ENCODE assay signal across 11 cellular contexts in genomic region chr11:116215471-116216113, GRCh38.
DNase-seq lines count a peak whose midpoint lies in the region; TF ChIP-seq lines count a peak whose summit lies in the region.
"Had no signal": no experiment of that assay in that cellular context is flagged by ENCODE, and none has a peak within 500 bp of the region (broad histone marks: within the 10 kb centered on the region; RNA-seq: fewer than 3 reads in every experiment).

No MANE protein-coding gene starts in this region.

- H3K27ac ChIP-seq in H9 (ENCODE audit: insufficient read length, low read depth, low read length) (no peak overlapping the region), WERI-Rb-1 (no peak overlapping the region), mesendoderm (ENCODE audit: low read depth, low read length) (no peak overlapping the region), spleen (no peak overlapping the region)
- H3K27ac ChIP-seq: dorsolateral prefrontal cortex had no signal

- no peak overlapping the region for H2AFZ ChIP-seq in H9 (ENCODE audit: low read length)

- no peak overlapping the region for H3K4me3 Mint-ChIP-seq in H9
- H3K4me3 Mint-ChIP-seq: activated naive CD4-positive, alpha-beta T cell treated with anti-CD3 and anti-CD28 coated beads, Interleukin-2, amount 10 ng/mL, durations not matched to agents 7 days and 5 days had no signal

- no peaks in the 10 kb centered on the region for H4K20me1 ChIP-seq in H9 (ENCODE audit: control insufficient read depth, insufficient read depth, insufficient read length)

- H4K5ac ChIP-seq in H9 (ENCODE audit: insufficient read length, low read depth, low read length) (no peak overlapping the region), mesendoderm (ENCODE audit: low read length) (no peak overlapping the region)

- H3K9me3 ChIP-seq in H9 (ENCODE audit: control insufficient read depth, low read depth, low read length) = no peaks in the 10 kb centered on the region
- H3K9me3 ChIP-seq in WERI-Rb-1 (ENCODE audit: severe bottlenecking) = peaks cover 6% of the 10 kb centered on the region
- peaks cover 0 to 4% (median 0%) of the 10 kb centered on the region in 8 donors for H3K9me3 ChIP-seq in spleen

- H4K8ac ChIP-seq in H9 (replicated peaks; ENCODE audit: insufficient read length, low read depth, low read length) (no peak overlapping the region), mesendoderm (ENCODE audit: low read depth, low read length) (no peak overlapping the region)

- H2BK12ac ChIP-seq in H9 (ENCODE audit: insufficient read length, low read depth, low read length) = no peak overlapping the region

- intact Hi-C loops in spleen (cut with DNase I; ENCODE audit: low total_unique reads) = no loop called here

- no CpG with 5 or more reads among the region's 4 CpGs for WGBS in H9 (ENCODE audit: extremely low coverage, insufficient read length, low lambda C conversion rate)
- WGBS in mesendoderm (ENCODE audit: extremely low coverage, insufficient coverage, low lambda C conversion rate) = no CpG with 5 or more reads among the region's 4 CpGs
- WGBS in spleen, 5 donors = 76 to 91% (median 83%) methylated on average over 4 of the region's 4 CpGs

- H3T11ph ChIP-seq in H9 (ENCODE audit: low read length) = no peak overlapping the region

- H3K79me2 ChIP-seq in H9 (ENCODE audit: insufficient read depth, low read length) = no peaks in the 10 kb centered on the region
- no peaks in the 10 kb centered on the region for H3K79me2 ChIP-seq in mesendoderm (ENCODE audit: control insufficient read depth, insufficient read depth, low read length)

- H3K36me3 Mint-ChIP-seq in H9 (ENCODE audit: insufficient read depth in 1 of 3, low read depth in 3 of 3) = peaks cover 7 to 10% (median 9%) of the 10 kb centered on the region in 3 experiments
- H3K36me3 Mint-ChIP-seq: activated naive CD4-positive, alpha-beta T cell treated with anti-CD3 and anti-CD28 coated beads, Interleukin-2, amount 10 ng/mL, durations not matched to agents 7 days and 5 days had no signal

- DNase-seq in NCI-H1092 treated with DMSO at 0.1 percent for 48 hours (lab: John Stamatoyannopoulos, UW) (peak; percentile 24), NCI-H1092 (lab: John Stamatoyannopoulos, UW) (no peak), H9 (peak; percentile 71), WERI-Rb-1 (peak; percentile 62), mesendoderm (peak; percentile 81), spleen (no peak), H4 (ENCODE audit: low spot score) (no peak)
- no peak for DNase-seq in activated CD4-positive, alpha-beta T cell treated with anti-CD3 and anti-CD28 coated beads for 48 hours
- DNase-seq: activated CD4-positive, alpha-beta T cell treated with anti-CD3 and anti-CD28 coated beads for 1 hour; activated naive CD4-positive, alpha-beta T cell treated with anti-CD3 and anti-CD28 coated beads, Interleukin-2, amount 10 ng/mL, durations not matched to agents 7 days and 5 days had no signal

- H3K27me3 ChIP-seq in H9 (ENCODE audit: insufficient read depth, low read length) (no peaks in the 10 kb centered on the region), WERI-Rb-1 (ENCODE audit: insufficient read depth, low read depth, severe bottlenecking) (no peaks in the 10 kb centered on the region), mesendoderm (ENCODE audit: insufficient read depth, low read length, poor library complexity) (no peaks in the 10 kb centered on the region), spleen (replicated peaks in 1 of 7) (peaks cover 0 to 4% (median 0%) of the 10 kb centered on the region in 7 donors)
- H3K27me3 ChIP-seq: dorsolateral prefrontal cortex had no signal

- H3K27ac Mint-ChIP-seq in H9 = no peak overlapping the region
- H3K27ac Mint-ChIP-seq: activated naive CD4-positive, alpha-beta T cell treated with anti-CD3 and anti-CD28 coated beads, Interleukin-2, amount 10 ng/mL, durations not matched to agents 7 days and 5 days had no signal

- H3K4me3 ChIP-seq in WERI-Rb-1 (ENCODE audit: low read depth, low read length) (no peak overlapping the region), mesendoderm (ENCODE audit: low read length) (no peak overlapping the region), spleen (no peak overlapping the region)
- H3K4me3 ChIP-seq: dorsolateral prefrontal cortex had no signal

- H3K36me3 ChIP-seq in WERI-Rb-1 (no peaks in the 10 kb centered on the region), mesendoderm (ENCODE audit: control insufficient read depth, insufficient read depth, low read length) (no peaks in the 10 kb centered on the region), spleen (no peaks in the 10 kb centered on the region)

- H3K9ac ChIP-seq in H9 (ENCODE audit: extremely low read depth, insufficient read length, low read length) (no peak overlapping the region), mesendoderm (ENCODE audit: low read length) (no peak overlapping the region)

- no peak overlapping the region for H4K91ac ChIP-seq in H9 (ENCODE audit: insufficient read length, low read depth, low read length)

- H2BK15ac ChIP-seq in H9 (ENCODE audit: low read depth, low read length) = no peak overlapping the region
- no peak overlapping the region for H2BK15ac ChIP-seq in mesendoderm (replicated peaks; ENCODE audit: low read depth)

- H3K4me1 Mint-ChIP-seq in H9 = peaks cover 0 to 5% of the 10 kb centered on the region in 2 experiments; a peak in 2 of 4 replicates
- H3K4me1 Mint-ChIP-seq: activated naive CD4-positive, alpha-beta T cell treated with anti-CD3 and anti-CD28 coated beads, Interleukin-2, amount 10 ng/mL, durations not matched to agents 7 days and 5 days had no signal

- TF ChIP-seq CTCF in H9 (conservative IDR thresholded peaks at IDR 0.05) (peak; percentile 78), WERI-Rb-1 (IDR thresholded peaks at IDR 0.05; ENCODE audit: low read depth, low read length) (peak; percentile 78), spleen (IDR thresholded peaks at IDR 0.05 in 8 of 11, conservative IDR thresholded peaks at IDR 0.05 in 3 of 11) (no peak)

- H3K79me1 ChIP-seq in H9 (ENCODE audit: insufficient read depth, low read depth, low read length, poor library complexity, severe bottlenecking) (no peaks in the 10 kb centered on the region), mesendoderm (ENCODE audit: low read length) (no peaks in the 10 kb centered on the region)

- peaks cover 10 to 12% of the 10 kb centered on the region in 2 experiments; a peak in 3 of 5 replicates for H3K9me3 Mint-ChIP-seq in H9
- H3K9me3 Mint-ChIP-seq: activated naive CD4-positive, alpha-beta T cell treated with anti-CD3 and anti-CD28 coated beads, Interleukin-2, amount 10 ng/mL, durations not matched to agents 7 days and 5 days had no signal

- no peak overlapping the region for H2BK120ac ChIP-seq in H9 (ENCODE audit: low read depth, low read length, poor library complexity, severe bottlenecking)
- no peak overlapping the region for H2BK120ac ChIP-seq in mesendoderm (ENCODE audit: low read depth, low read length)

- H3K23me2 ChIP-seq in H9 (ENCODE audit: insufficient read length, low read depth, low read length, poor library complexity, severe bottlenecking) = no peaks in the 10 kb centered on the region

- H3K23ac ChIP-seq in H9 (ENCODE audit: insufficient read length, low read depth, low read length) (no peak overlapping the region), mesendoderm (ENCODE audit: low read length) (no peak overlapping the region)

- peaks cover 6% of the 10 kb centered on the region for H3K27me3 Mint-ChIP-seq in H9 (ENCODE audit: low read depth)
- H3K27me3 Mint-ChIP-seq: activated naive CD4-positive, alpha-beta T cell treated with anti-CD3 and anti-CD28 coated beads, Interleukin-2, amount 10 ng/mL, durations not matched to agents 7 days and 5 days had no signal

- TF ChIP-seq POLR2A in spleen (IDR thresholded peaks at IDR 0.05) = no peak

- H3K18ac ChIP-seq in H9 (ENCODE audit: insufficient read length, low read depth, low read length) (no peak overlapping the region), mesendoderm (ENCODE audit: low read length) (no peak overlapping the region)

- H3K4ac ChIP-seq in H9 (ENCODE audit: low read depth, low read length) (no peak overlapping the region), mesendoderm (ENCODE audit: low read depth, low read length) (no peak overlapping the region)

- H2AK5ac ChIP-seq in H9 (ENCODE audit: insufficient read length, low read length) (no peak overlapping the region), mesendoderm (ENCODE audit: low read length) (no peak overlapping the region)

- H2BK5ac ChIP-seq in H9 (ENCODE audit: insufficient read length, low read length) (no peak overlapping the region), mesendoderm (ENCODE audit: low read length) (no peak overlapping the region)

- H3K4me1 ChIP-seq in H9 (ENCODE audit: insufficient read depth, low read length) = no peaks in the 10 kb centered on the region
- H3K4me1 ChIP-seq in mesendoderm (ENCODE audit: control insufficient read depth, low read depth, low read length) = no peaks in the 10 kb centered on the region
- no peaks in the 10 kb centered on the region for H3K4me1 ChIP-seq in spleen

- H3K4me2 ChIP-seq in H9 (ENCODE audit: insufficient read depth, insufficient read length, low read length) (no peak overlapping the region), mesendoderm (ENCODE audit: low read length) (no peak overlapping the region)

- H3K56ac ChIP-seq in H9 (ENCODE audit: insufficient read length, low read depth, low read length) = no peak overlapping the region
- H3K56ac ChIP-seq in mesendoderm (ENCODE audit: low read length) = peak overlapping the region; percentile 56

- no peak overlapping the region for H2BK20ac ChIP-seq in H9 (ENCODE audit: low read depth, low read length, poor library complexity, severe bottlenecking)

- H3K14ac ChIP-seq in H9 (ENCODE audit: insufficient read depth, low read length) = no peak overlapping the region

Comparison
In these comparisons a context has a peak if more than half of its experiments do, and no peak if none do; other contexts are left out.
1. DNase-seq: peak in NCI-H1092 treated with DMSO at 0.1 percent for 48 hours (single experiment), H9 (single experiment), WERI-Rb-1 (single experiment) and mesendoderm (single experiment); none in NCI-H1092 (single experiment), spleen (single experiment), activated CD4-positive, alpha-beta T cell treated with anti-CD3 and anti-CD28 coated beads for 48 hours (single experiment) and H4 (single experiment).
2. CTCF ChIP-seq: peak in H9 (single experiment) and WERI-Rb-1 (single experiment); none in spleen (0 of 11).